In genomic region chr22:45976351-45977002, GRCh38 we compare ENCODE assay signal across 10 cellular contexts. TPM values are rescaled to one million over a fixed set of nuclear protein-coding genes. Genes with fewer than 3 reads are reported as not detected.
DNase-seq lines count a peak whose midpoint lies in the region; ATAC-seq and TF ChIP-seq lines count a peak whose summit lies in the region.
"Had no signal": no experiment of that assay in that cellular context is flagged by ENCODE, and none has a peak within 500 bp of the region (broad histone marks: within the 10 kb centered on the region; RNA-seq: fewer than 3 reads in every experiment).

No MANE protein-coding gene starts in this region.

- CTCF ChIA-PET in Panc1 (lab: Charles Lee) = interaction anchor here (0.6 to 0.7 kb wide), 4 partner anchors 10 to 169 kb away, joined by 4 to 10 read pairs (median 6); no protein-coding TSS in a partner anchor

- POLR2A ChIA-PET in Panc1 (lab: Charles Lee) = interaction anchor here (0.6 kb wide), 2 partner anchors 103 to 334 kb away, joined by 8 to 10 read pairs; no protein-coding TSS in a partner anchor

- in situ Hi-C loops in Panc1 (cut with HindIII; ENCODE audit: low pct_unique_long_range_greater_than_20kb, low sequenced_read_pairs) = no loop called here

- ATAC-seq in Panc1 (no peak), psoas muscle (no peak), HG02678 (IDR thresholded peaks at IDR 0.05; ENCODE audit: unreplicated experiment) (no peak), sciatic nerve (no peak)
- ATAC-seq: activated naive CD8-positive, alpha-beta T cell treated with anti-CD3 and anti-CD28 coated beads, Interleukin-2, amount 50 U/mL, for 24 hours had no signal

- peak overlapping the region; percentile 77 for H3K27ac ChIP-seq in Panc1 (ENCODE audit: low read length)
- no peak overlapping the region for H3K27ac ChIP-seq in fibroblast of lung (ENCODE audit: insufficient read depth, low read length)
- H3K27ac ChIP-seq in psoas muscle = no peak overlapping the region

- peak; percentile 39 for DNase-seq in GM10266 (ENCODE audit: extremely low spot score)
- DNase-seq in Panc1 (ENCODE audit: low read depth, low spot score) = no peak
- DNase-seq in fibroblast of lung (ENCODE audit: low read depth in 2 of 2) = no peak
- no peak for DNase-seq in psoas muscle
- no peak for DNase-seq in stimulated activated CD4-positive, alpha-beta T cell treated with anti-CD3 and anti-CD28 coated beads, Interleukin-12 subunit alpha, Interleukin-12 subunit beta, amount 100 ng/mL, for 4 hours
- DNase-seq in sciatic nerve (ENCODE audit: low spot score) = no peak
- DNase-seq in activated CD4-positive, alpha-beta T cell treated with anti-CD3 and anti-CD28 coated beads for 48 hours = no peak
- DNase-seq: activated naive CD8-positive, alpha-beta T cell treated with anti-CD3 and anti-CD28 coated beads, Interleukin-2, amount 50 U/mL, for 24 hours; NCI-H524 treated with DMSO at 0.1 percent for 48 hours had no signal

- no peaks in the 10 kb centered on the region for H3K27me3 ChIP-seq in Panc1 (ENCODE audit: control insufficient read depth, insufficient read depth, low read length)
- peaks cover 58% of the 10 kb centered on the region for H3K27me3 ChIP-seq in fibroblast of lung (ENCODE audit: control insufficient read depth, insufficient read depth, low read length)
- H3K27me3 ChIP-seq in psoas muscle (ENCODE audit: insufficient read depth in 3 of 3, low read length in 2 of 3) = peaks cover 0 to 65% (median 34%) of the 10 kb centered on the region in 3 donors

- H4K20me1 ChIP-seq in fibroblast of lung (ENCODE audit: control insufficient read depth, extremely low read depth, insufficient read depth, low read length) = no peaks in the 10 kb centered on the region

- H3K4me2 ChIP-seq in fibroblast of lung (ENCODE audit: extremely low read depth, insufficient read depth, low read length) = peak overlapping the region; percentile 44

- intact Hi-C loops in Panc1 (cut with micrococcal nuclease; ENCODE audit: unreplicated experiment) = no loop called here
- intact Hi-C loops in psoas muscle (cut with DNase I) = no loop called here
- intact Hi-C loops in sciatic nerve (cut with DNase I) = no loop called here

- peaks cover 29% of the 10 kb centered on the region for H3K4me1 ChIP-seq in Panc1 (ENCODE audit: control insufficient read depth, insufficient read depth, low read length)
- H3K4me1 ChIP-seq in fibroblast of lung (ENCODE audit: control insufficient read depth, extremely low read depth, insufficient read depth, low read length) = peaks cover 3% of the 10 kb centered on the region
- H3K4me1 ChIP-seq in psoas muscle = peaks cover 11% of the 10 kb centered on the region

- BruUV-seq in Panc1 (replicated peaks; lab: Mats Ljungman, UMichigan) = TSS peak; percentile 62

- whole genome bisulfite sequencing in psoas muscle, 3 donors = 0 to 1% (median 1%) methylated on average over 44 to 77 of the region's 77 CpGs

- H3K36me3 ChIP-seq in Panc1 (ENCODE audit: control insufficient read depth, insufficient read depth, low read length) (no peaks in the 10 kb centered on the region), fibroblast of lung (ENCODE audit: control insufficient read depth, insufficient read depth, low read length) (no peaks in the 10 kb centered on the region), psoas muscle (ENCODE audit: insufficient read depth in 1 of 2, low read depth in 1 of 2) (no peaks in the 10 kb centered on the region)

- H3K4me3 ChIP-seq in Panc1 (ENCODE audit: low read depth in 2 of 2, low read length in 2 of 2) = peak overlapping the region; percentile 60 to 70
- H3K4me3 ChIP-seq in fibroblast of lung (replicated peaks in 1 of 4; ENCODE audit: control extremely low read depth in 1 of 4, insufficient read depth in 1 of 4, low read depth in 3 of 4, low read length in 4 of 4) = no peak overlapping the region
- peak overlapping the region; percentile 41 for H3K4me3 ChIP-seq in psoas muscle

- no peak overlapping the region for H3K9ac ChIP-seq in fibroblast of lung (ENCODE audit: insufficient read depth, low read length)

- no peaks in the 10 kb centered on the region for H3K79me2 ChIP-seq in fibroblast of lung (ENCODE audit: control insufficient read depth, insufficient read depth, low read length)

- no peak overlapping the region for H2AFZ ChIP-seq in fibroblast of lung (ENCODE audit: low read length)

- no peak for TF ChIP-seq CTCF in GM10266 (IDR thresholded peaks at IDR 0.05; ENCODE audit: control insufficient read depth, insufficient read depth, low read depth, missing control alignments)
- no peak for TF ChIP-seq CTCF in Panc1 (IDR thresholded peaks at IDR 0.05)
- no peak for TF ChIP-seq CTCF in fibroblast of lung (conservative IDR thresholded peaks at IDR 0.05 in 1 of 2, IDR thresholded peaks at IDR 0.05 in 1 of 2; ENCODE audit: low read depth in 1 of 2, low read length in 2 of 2)
- TF ChIP-seq CTCF in psoas muscle (IDR thresholded peaks at IDR 0.05) = no peak

- no peaks in the 10 kb centered on the region for H3K9me3 ChIP-seq in Panc1 (ENCODE audit: control insufficient read depth, insufficient read depth, low read depth, low read length)
- no peaks in the 10 kb centered on the region for H3K9me3 ChIP-seq in fibroblast of lung (ENCODE audit: control insufficient read depth, insufficient read depth, low read depth, low read length)
- H3K9me3 ChIP-seq in psoas muscle = no peaks in the 10 kb centered on the region

RNA-seq across cellular contexts. Expression of gene WNT7B, which starts 0.5 kb away (rescaled TPM):
- 52.1 TPM for total RNA-seq in Panc1 (2021; ENCODE audit: unreplicated experiment)
- 46.4 TPM for polyA plus RNA-seq in Panc1 (2012; ENCODE audit: insufficient read length)
- total RNA-seq in fibroblast of lung = under 0.01 and 0.17 TPM in 2 replicates
- polyA plus RNA-seq in fibroblast of lung = 0.17 TPM in 1 of 2 replicates, not detected in the other
- polyA plus RNA-seq in fibroblast of lung (2012) = 0.06 and 0.76 TPM in 2 replicates
- polyA minus RNA-seq in fibroblast of lung (ENCODE audit: low replicate concordance) = 0.41 TPM in 1 of 2 replicates, not detected in the other
- not detected for total RNA-seq in psoas muscle
- polyA plus RNA-seq in psoas muscle = under 1 TPM in 1 of 3 donors, not detected in 2; 0.05 TPM
- total RNA-seq in sciatic nerve = not detected

Comparison
In these comparisons a context has a peak if more than half of its experiments do, and no peak if none do; other contexts are left out.
1. H3K4me3 ChIP-seq: peak in Panc1 (2 of 2) and psoas muscle (single experiment); none in fibroblast of lung (0 of 4).
2. RNA of gene WNT7B, which starts 0.5 kb away (total RNA-seq): 52.1 TPM in Panc1 (single experiment); under 0.01 to 0.17 TPM in fibroblast of lung, not detected in psoas muscle and not detected in sciatic nerve (single experiment); every median in the first group is over 10 times any median in the second.